18 cellular contexts compared by ENCODE assay signal in the genomic region with DNA sequence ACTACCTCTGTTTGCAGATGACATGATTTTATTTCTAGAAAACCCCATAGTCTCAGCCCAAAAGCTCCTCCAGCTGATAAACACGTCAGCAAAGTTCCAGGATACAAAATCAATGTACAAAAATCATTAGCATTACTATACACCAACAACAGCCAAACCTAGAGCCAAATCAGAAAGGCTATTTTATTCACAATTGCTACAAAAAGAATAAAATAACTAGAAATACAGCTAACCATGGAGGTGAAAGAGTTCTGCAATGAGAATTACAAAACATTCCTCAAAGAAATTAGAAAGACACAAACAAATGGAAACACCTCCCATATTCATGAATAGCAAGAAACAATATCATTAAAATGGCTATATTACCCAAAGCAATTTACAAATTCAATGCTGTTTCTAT.
"Had no signal": no experiment of that assay in that cellular context is flagged by ENCODE, and none has a peak within 500 bp of the region (broad histone marks: within the 10 kb centered on the region; RNA-seq: fewer than 3 reads in every experiment).

No MANE protein-coding gene starts in this region.

- DNase-seq: activated B cell treated with CpG ODN at 0.5 μM for 24 hours; activated CD4-positive, alpha-beta T cell treated with anti-CD3 and anti-CD28 coated beads for 1 hour; activated CD4-positive, alpha-beta T cell treated with anti-CD3 and anti-CD28 coated beads, Interleukin-2, amount 10 ng/mL, durations not matched to agents 24 days and 14 days; activated CD4-positive, alpha-beta T cell treated with anti-CD3 and anti-CD28 coated beads, Interleukin-2, amount 50 U/mL, for 48 hours; activated CD8-positive, alpha-beta memory T cell treated with anti-CD3 and anti-CD28 coated beads, Interleukin-2, amount 10 ng/mL, durations not matched to agents 7 days and 5 days; activated effector memory CD4-positive, alpha-beta T cell treated with Interleukin-2 at 50 U/mL for 16 hours; activated naive CD4-positive, alpha-beta T cell; activated naive CD8-positive, alpha-beta T cell treated with anti-CD3 and anti-CD28 coated beads, Interleukin-2, amount 50 U/mL, for 24 hours; activated T-cell treated with anti-CD3 and anti-CD28 coated beads, Interleukin-2, amount 50 U/mL, for 24 hours; amygdala; NCI-H1105 treated with DMSO at 0.1 percent for 48 hours; NCI-H1694; NCI-H2029; RPMI8226; T-cell; T-helper 2 cell; T1000 had no signal

- H3K4me3 ChIP-seq: SK-N-MC had no signal

- H3K27ac ChIP-seq: SK-N-MC had no signal
